In the genomic region with DNA sequence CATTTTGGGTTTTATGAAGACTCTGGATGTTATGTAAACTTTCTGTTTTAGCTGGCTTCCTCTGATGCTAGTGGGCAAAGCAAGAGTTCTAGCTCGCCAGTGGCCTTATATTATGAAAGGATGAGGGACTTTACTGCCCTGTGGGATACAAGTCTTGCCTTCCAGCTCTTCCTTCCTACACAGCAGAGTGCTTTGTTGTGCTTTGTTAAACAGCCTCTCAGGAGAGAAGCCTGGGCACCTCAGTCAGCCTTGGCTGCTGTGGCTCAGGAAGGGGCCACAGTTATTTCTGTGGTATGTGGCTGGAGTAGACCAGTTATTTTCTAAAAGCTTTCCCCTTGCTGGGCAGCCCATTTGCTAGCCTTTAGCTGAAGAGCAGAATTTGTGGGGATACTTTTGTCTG, we compare ENCODE assay signal across 26 cellular contexts.
"Had no signal": no experiment of that assay in that cellular context is flagged by ENCODE, and none has a peak within 500 bp of the region (broad histone marks: within the 10 kb centered on the region; RNA-seq: fewer than 3 reads in every experiment).

No MANE protein-coding gene starts in this region.

- FAIRE-seq: endometrium, frontal cortex, keratinocyte, small intestine, urothelium cell line had no signal

- H3K9me3 ChIP-seq: sigmoid colon, suprapubic skin, thyroid gland had no signal

- H3K36me3 Mint-ChIP-seq: type B pancreatic cell had no signal

- H3K27me3 ChIP-seq: dorsolateral prefrontal cortex, heart right ventricle, right atrium auricular region, sigmoid colon, suprapubic skin, thyroid gland had no signal

- ATAC-seq: esophagus mucosa, heart right ventricle had no signal

- H3K27me3 Mint-ChIP-seq: naive B cell, type B pancreatic cell had no signal

- H3K4me1 Mint-ChIP-seq: nephron progenitor cell had no signal

- H3K4me3 Mint-ChIP-seq: naive B cell, nephron progenitor cell, type B pancreatic cell had no signal

- DNase-seq: cortex of kidney; dorsolateral prefrontal cortex; effector memory CD4-positive, alpha-beta T cell; heart right ventricle; hypothalamus; left ventricle myocardium inferior; mesenchymal stem cell; midbrain; naive B cell; nephron progenitor cell; posterior cingulate gyrus; sigmoid colon; small intestine; stimulated activated CD4-positive, alpha-beta T cell treated with anti-CD3 and anti-CD28 coated beads, Interleukin-12 subunit alpha, Interleukin-12 subunit beta, amount 100 ng/mL, for 4 hours; stimulated activated CD4-positive, alpha-beta T cell treated with anti-CD3 and anti-CD28 coated beads, Interleukin-2, amount 100 ng/mL, for 48 hours; stimulated activated naive CD4-positive, alpha-beta T cell treated with Interleukin-2 at 50 U/mL for 16 hours; thyroid gland had no signal

- H3K36me3 ChIP-seq: heart right ventricle, left ventricle myocardium inferior, right atrium auricular region, sigmoid colon, suprapubic skin, thyroid gland had no signal

- H3K4me3 ChIP-seq: dorsolateral prefrontal cortex, heart right ventricle, left ventricle myocardium inferior, lung, right atrium auricular region, sigmoid colon, suprapubic skin, thyroid gland had no signal

- H3K27ac Mint-ChIP-seq: nephron progenitor cell, type B pancreatic cell had no signal

- H3K4me1 ChIP-seq: heart right ventricle, left ventricle myocardium inferior, right atrium auricular region, sigmoid colon, suprapubic skin, thyroid gland had no signal

- H3K27ac ChIP-seq: dorsolateral prefrontal cortex, heart right ventricle, left ventricle myocardium inferior, right atrium auricular region, sigmoid colon, suprapubic skin, thyroid gland had no signal
